ENCODE assay signal across 1 cellular context in the genomic region with DNA sequence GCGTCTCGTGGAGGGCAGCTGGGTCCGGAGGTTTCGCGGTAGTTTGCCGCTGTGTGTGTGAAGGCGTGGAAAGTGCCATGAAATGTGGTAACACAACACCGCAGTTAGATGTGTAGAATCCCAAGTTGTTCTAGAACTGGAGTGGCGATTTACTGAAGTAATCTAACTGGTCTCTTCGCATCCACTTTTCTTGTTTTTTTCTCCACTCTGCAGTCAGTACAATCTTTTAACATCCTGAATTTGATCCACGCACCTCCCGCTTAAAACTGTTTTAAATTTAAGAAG.
TF ChIP-seq lines count a peak whose summit lies in the region.

No MANE protein-coding gene starts in this region.

TF ChIP-seq in HepG2, 621 proteins besides CTCF, POLR2A, EP300 and RAD21 (continued from another document):
- TF ChIP-seq ZNF235 (CRISPR knock-in tag; IDR thresholded peaks at IDR 0.05; ENCODE audit: borderline replicate concordance): 0 out of 2 replicates have a peak, but pooled peaks have one; percentile 0
- TF ChIP-seq ZNF431 (CRISPR knock-in tag; IDR thresholded peaks at IDR 0.05; ENCODE audit: borderline replicate concordance, low read depth): no peak
- TF ChIP-seq ZNF205 (CRISPR knock-in tag; IDR thresholded peaks at IDR 0.05): no peak
- TF ChIP-seq JDP2 (CRISPR knock-in tag; IDR thresholded peaks at IDR 0.05; ENCODE audit: borderline replicate concordance): no peak
